ENCODE assay signal across 1 cellular context in genomic region chr20:17749979-17750721, GRCh38.
TF ChIP-seq lines count a peak whose summit lies in the region.

No MANE protein-coding gene starts in this region.

TF ChIP-seq in HepG2, 621 proteins besides CTCF, POLR2A, EP300 and RAD21 (continued from another document and continues in another):
- TF ChIP-seq PRDM10 (CRISPR knock-in tag; IDR thresholded peaks at IDR 0.05; ENCODE audit: low read depth) (no peak), GLMP (CRISPR knock-in tag; IDR thresholded peaks at IDR 0.05; ENCODE audit: borderline replicate concordance) (no peak), THAP9 (CRISPR knock-in tag; IDR thresholded peaks at IDR 0.05; ENCODE audit: borderline replicate concordance) (peak; percentile 38; the same call in 1 of the 2 replicates), RCOR2 (CRISPR knock-in tag; IDR thresholded peaks at IDR 0.05) (no peak), ZNF724P (CRISPR knock-in tag; IDR thresholded peaks at IDR 0.05; ENCODE audit: borderline replicate concordance) (no peak), ZNF891 (CRISPR knock-in tag; IDR thresholded peaks at IDR 0.05) (peak; percentile 89), NR2F2 (IDR thresholded peaks at IDR 0.05; ENCODE audit: borderline replicate concordance, low read depth) (peak; percentile 36; the same call in 1 of the 2 replicates), PBX3 (CRISPR knock-in tag; IDR thresholded peaks at IDR 0.05; ENCODE audit: borderline replicate concordance) (no peak), POLR2G (IDR thresholded peaks at IDR 0.05; ENCODE audit: low read depth, low read length) (no peak), TARDBP (CRISPR knock-in tag; IDR thresholded peaks at IDR 0.05) (no peak), FOXP1 (IDR thresholded peaks at IDR 0.05) (no peak), FOXP1 (CRISPR knock-in tag; IDR thresholded peaks at IDR 0.05) (peak; percentile 26; the same call in 1 of the 2 replicates), MZF1 (CRISPR knock-in tag; IDR thresholded peaks at IDR 0.05; ENCODE audit: borderline replicate concordance) (no peak), ZNF644 (CRISPR knock-in tag; IDR thresholded peaks at IDR 0.05; ENCODE audit: low read depth) (no peak), TBP (CRISPR knock-in tag; IDR thresholded peaks at IDR 0.05) (no peak), ZBTB21 (CRISPR knock-in tag; IDR thresholded peaks at IDR 0.05) (no peak), AGO1 (IDR thresholded peaks at IDR 0.05; ENCODE audit: low read depth, low read length, poor library complexity, severe bottlenecking) (no peak), HNF1B (CRISPR knock-in tag; IDR thresholded peaks at IDR 0.05) (no peak), ZMYM4 (CRISPR knock-in tag; IDR thresholded peaks at IDR 0.05) (peak; percentile 27; the same call in 1 of the 2 replicates), ZSCAN21 (CRISPR knock-in tag; IDR thresholded peaks at IDR 0.05; ENCODE audit: borderline replicate concordance) (no peak), KDM5A (IDR thresholded peaks at IDR 0.05; ENCODE audit: borderline replicate concordance, low read length) (no peak), RFX3 (CRISPR knock-in tag; IDR thresholded peaks at IDR 0.05) (no peak), THRA (CRISPR knock-in tag; IDR thresholded peaks at IDR 0.05; ENCODE audit: borderline replicate concordance) (peak; percentile 40; the same call in 1 of the 2 replicates), ZNF782 (CRISPR knock-in tag; IDR thresholded peaks at IDR 0.05; ENCODE audit: borderline replicate concordance) (no peak), HMG20A (CRISPR knock-in tag; IDR thresholded peaks at IDR 0.05; ENCODE audit: borderline replicate concordance) (peak; percentile 50; the same call in 1 of the 2 replicates), CREM (IDR thresholded peaks at IDR 0.05) (no peak), CREM (CRISPR knock-in tag; IDR thresholded peaks at IDR 0.05) (no peak), ZNF367 (CRISPR knock-in tag; IDR thresholded peaks at IDR 0.05; ENCODE audit: borderline replicate concordance) (no peak), ZFX (CRISPR knock-in tag; IDR thresholded peaks at IDR 0.05; ENCODE audit: low read depth) (peak; percentile 57; the same call in 1 of the 2 replicates), ZNF672 (CRISPR knock-in tag; IDR thresholded peaks at IDR 0.05) (no peak), TMF1 (CRISPR knock-in tag; IDR thresholded peaks at IDR 0.05; ENCODE audit: low read depth) (no peak), ZNF143 (CRISPR knock-in tag; IDR thresholded peaks at IDR 0.05) (peak; percentile 23; the same call in 1 of the 2 replicates), TRAFD1 (CRISPR knock-in tag; IDR thresholded peaks at IDR 0.05; ENCODE audit: borderline replicate concordance) (no peak; the same call in 1 of the 2 replicates), ZNF383 (CRISPR knock-in tag; IDR thresholded peaks at IDR 0.05; ENCODE audit: borderline replicate concordance) (no peak), KDM5B (CRISPR knock-in tag; IDR thresholded peaks at IDR 0.05; ENCODE audit: borderline replicate concordance) (peak; percentile 49; the same call in 1 of the 2 replicates), ATF6 (CRISPR knock-in tag; conservative IDR thresholded peaks at IDR 0.05) (no peak), ZGPAT (CRISPR knock-in tag; IDR thresholded peaks at IDR 0.05) (no peak), ZHX1 (CRISPR knock-in tag; IDR thresholded peaks at IDR 0.05; ENCODE audit: low read depth) (no peak), NKX3-1 (CRISPR knock-in tag; IDR thresholded peaks at IDR 0.05) (no peak), ZNF235 (CRISPR knock-in tag; IDR thresholded peaks at IDR 0.05; ENCODE audit: borderline replicate concordance) (no peak), TGIF2 (CRISPR knock-in tag; IDR thresholded peaks at IDR 0.05) (0 out of 2 replicates have a peak, but pooled peaks have one; percentile 8), RBFOX2 (IDR thresholded peaks at IDR 0.05; ENCODE audit: low read depth, low read length) (no peak)
